27 cellular contexts compared by ENCODE assay signal in genomic region chr7:144524271-144524670, GRCh38.
"Had no signal": no experiment of that assay in that cellular context is flagged by ENCODE, and none has a peak within 500 bp of the region (broad histone marks: within the 10 kb centered on the region; RNA-seq: fewer than 3 reads in every experiment).

No MANE protein-coding gene starts in this region.

- H3K27me3 Mint-ChIP-seq: dendritic cell treated with granulocyte-macrophage colony-stimulating factor and Interleukin-4, amounts not matched to agents 40 ng/mL and 50 ng/mL, for 4 days; effector memory CD8-positive, alpha-beta T cell; memory B cell; naive thymus-derived CD4-positive, alpha-beta T cell had no signal

- H3K9me3 ChIP-seq: colonic mucosa, esophagus squamous epithelium, gastrocnemius medialis, heart right ventricle, left ventricle myocardium inferior, lower lobe of right lung had no signal

- H3K27ac Mint-ChIP-seq: dendritic cell treated with granulocyte-macrophage colony-stimulating factor and Interleukin-4, amounts not matched to agents 40 ng/mL and 50 ng/mL, for 4 days; effector memory CD8-positive, alpha-beta T cell; endodermal cell; immature natural killer cell; memory B cell; naive thymus-derived CD4-positive, alpha-beta T cell had no signal

- DNase-seq: colonic mucosa; cortex of kidney; effector CD8-positive, alpha-beta T cell; effector memory CD8-positive, alpha-beta T cell; endodermal cell; erythroblast; esophagus squamous epithelium; foreskin fibroblast; foreskin melanocyte; gastrocnemius medialis; glutamatergic neuron; head of caudate nucleus; heart right ventricle; hypothalamus; immature natural killer cell; islet precursor cell; kidney; left colon; left ventricle myocardium inferior; lower lobe of right lung; mesendoderm; midbrain; naive thymus-derived CD4-positive, alpha-beta T cell had no signal

- H3K4me3 Mint-ChIP-seq: dendritic cell treated with granulocyte-macrophage colony-stimulating factor and Interleukin-4, amounts not matched to agents 40 ng/mL and 50 ng/mL, for 4 days; effector memory CD8-positive, alpha-beta T cell; endodermal cell; immature natural killer cell; memory B cell; naive thymus-derived CD4-positive, alpha-beta T cell had no signal

- ATAC-seq: effector memory CD8-positive, alpha-beta T cell; esophagus mucosa; gastrocnemius medialis; heart right ventricle; left colon; left lobe of liver; lower lobe of right lung; naive thymus-derived CD4-positive, alpha-beta T cell had no signal

- H3K9me3 Mint-ChIP-seq: dendritic cell treated with granulocyte-macrophage colony-stimulating factor and Interleukin-4, amounts not matched to agents 40 ng/mL and 50 ng/mL, for 4 days; effector memory CD8-positive, alpha-beta T cell; endodermal cell; immature natural killer cell; memory B cell; naive thymus-derived CD4-positive, alpha-beta T cell had no signal

- H3K4me1 Mint-ChIP-seq: memory B cell had no signal
